ENCODE assay signal across 11 cellular contexts in the genomic region with DNA sequence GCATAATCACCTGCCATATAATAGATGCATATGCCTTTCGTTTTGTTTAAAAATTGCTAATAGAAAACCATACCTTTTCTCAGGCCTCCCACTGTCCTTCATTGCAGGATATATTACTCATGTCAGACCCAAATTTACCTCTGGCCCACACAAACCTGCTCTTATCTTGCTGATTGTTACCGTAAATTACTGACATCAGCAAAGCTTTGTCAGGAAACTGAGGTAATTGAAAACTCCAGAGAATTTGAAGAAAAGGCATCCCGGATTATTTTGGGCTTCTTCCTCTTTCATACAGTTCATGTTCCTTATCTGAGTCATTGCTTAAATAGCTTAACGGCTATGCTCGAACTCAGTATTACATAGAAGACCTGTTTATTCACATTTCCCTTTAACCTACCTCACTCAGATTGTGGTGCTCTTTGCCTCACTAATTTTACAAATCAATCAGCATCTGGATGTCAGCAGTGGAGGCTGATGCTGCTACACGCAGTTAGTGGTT.
A peak's percentile ranks its signal among the peaks of the same experiment; 100 is the strongest.
DNase-seq lines count a peak whose midpoint lies in the region; ATAC-seq, FAIRE-seq and TF ChIP-seq lines count a peak whose summit lies in the region.
"Had no signal": no experiment of that assay in that cellular context is flagged by ENCODE, and none has a peak within 500 bp of the region (broad histone marks: within the 10 kb centered on the region; RNA-seq: fewer than 3 reads in every experiment).

No MANE protein-coding gene starts in this region.

- ATAC-seq in GM21515 (IDR thresholded peaks at IDR 0.05; ENCODE audit: unreplicated experiment), result peak; percentile 65
- peak; percentile 50 for ATAC-seq in HG03521 (IDR thresholded peaks at IDR 0.05; ENCODE audit: unreplicated experiment)
- peak; percentile 88 for ATAC-seq in GM12878
- no peak for ATAC-seq in T-cell (replicated peaks in 1 of 4)

- in situ Hi-C loops in GM12878 (cut with MboI) (no loop called here), ACHN (cut with HindIII; ENCODE audit: low pct_ligation_motif_present, low pct_unique_long_range_greater_than_20kb, low sequenced_read_pairs) (no loop called here)

- H3K9me3 ChIP-seq in GM12878 (replicated peaks; ENCODE audit: control insufficient read depth, insufficient read depth, low read length), result no peaks in the 10 kb centered on the region
- no peaks in the 10 kb centered on the region for H3K9me3 ChIP-seq in vagina

- peak; percentile 87 for FAIRE-seq in GM12892 (lab: Jason Lieb, UNC)
- peak; percentile 44 for FAIRE-seq in GM12878 (lab: Jason Lieb, UNC)
- FAIRE-seq: G401.6 had no signal

- no peaks in the 10 kb centered on the region for H4K20me1 ChIP-seq in GM12878 (ENCODE audit: control insufficient read depth, insufficient read depth)

- POLR2A ChIA-PET in GM12878 (lab: Charles Lee), result no interaction called here
- POLR2A ChIA-PET in T-cell (lab: Charles Lee), result no interaction called here

- intact Hi-C loops in GM12878 (cut with micrococcal nuclease; ENCODE audit: unreplicated experiment), result loop anchor here (2.0 kb wide), 1 partner anchor 15 kb away; no protein-coding TSS in a partner anchor
- intact Hi-C loops in vagina (cut with DNase I), result no loop called here

- H3K27ac ChIP-seq in GM12878 (ENCODE audit: control insufficient read depth, insufficient read depth) (no peak overlapping the region), vagina (no peak overlapping the region)

- H3K4me3 ChIP-seq in GM12878, result no peak overlapping the region
- no peak overlapping the region for H3K4me3 ChIP-seq in vagina

- H3K4me2 ChIP-seq in GM12878 (ENCODE audit: control insufficient read depth, insufficient read depth), result 0 out of 2 replicates have a peak overlapping the region, but pooled peaks have one; percentile 34

- no peaks in the 10 kb centered on the region for H3K36me3 Mint-ChIP-seq in T-cell

- H3K4me1 Mint-ChIP-seq in T-cell, result peaks cover 7 to 15% (median 8%) of the 10 kb centered on the region in 3 donors

- H3K4me3 Mint-ChIP-seq in T-cell, result no peak overlapping the region

- no TSS peak for BruUV-seq in GM12878 (replicated peaks; lab: Mats Ljungman, UMichigan)

- H3K4me1 ChIP-seq in GM12878 (ENCODE audit: control insufficient read depth, insufficient read depth, low read length) (peaks cover 5% of the 10 kb centered on the region), vagina (peaks cover 10% of the 10 kb centered on the region)

- no peaks in the 10 kb centered on the region for H3K9me3 Mint-ChIP-seq in T-cell

- no peak for TF ChIP-seq CTCF in GM12878 (IDR thresholded peaks at IDR 0.05 in 2 of 3, conservative IDR thresholded peaks at IDR 0.05 in 1 of 3; ENCODE audit: control insufficient read depth in 2 of 3, extremely low read depth in 1 of 3, insufficient read depth in 1 of 3, low read depth in 3 of 3, low read length in 3 of 3)
- no peak for TF ChIP-seq CTCF in vagina (IDR thresholded peaks at IDR 0.05)

- RAD21 ChIA-PET in GM12878 (lab: Charles Lee; ENCODE audit: unreplicated experiment), result interaction anchor here (0.8 to 7.7 kb wide), 5 partner anchors 9 to 56 kb away, joined by 3 to 35 read pairs (median 6); no protein-coding TSS in a partner anchor

- SMC1A ChIA-PET in GM12878 (lab: Charles Lee; ENCODE audit: uncharacterized antibody, unreplicated experiment), result interaction anchor here (0.5 to 1.9 kb wide), 6 partner anchors 8 to 303 kb away, joined by 3 to 6 read pairs (median 4); no protein-coding TSS in a partner anchor

- 0 out of 4 replicates have a peak, but pooled peaks of 1 of the 2 experiments have one; percentile 30 for TF ChIP-seq EP300 in GM12878 (IDR thresholded peaks at IDR 0.05; ENCODE audit: borderline replicate concordance in 1 of 2, control insufficient read depth in 1 of 2, low read depth in 2 of 2, low read length in 2 of 2)

- H3K27me3 ChIP-seq in GM12878 (replicated peaks in 1 of 2; ENCODE audit: control insufficient read depth in 2 of 2, insufficient read depth in 2 of 2, low read length in 1 of 2) (no peaks in the 10 kb centered on the region), vagina (no peaks in the 10 kb centered on the region)

- TF ChIP-seq RAD21 in GM12878 (IDR thresholded peaks at IDR 0.05; ENCODE audit: insufficient read depth, low read depth, low read length), result 0 out of 2 replicates have a peak, but pooled peaks have one; percentile 25

- no peak overlapping the region for H2AFZ ChIP-seq in GM12878 (ENCODE audit: control insufficient read depth, low read depth, low read length)

- TF ChIP-seq POLR2A in GM12892 (IDR thresholded peaks at IDR 0.05; ENCODE audit: low read depth, low read length), result no peak
- TF ChIP-seq POLR2A in GM12878 (IDR thresholded peaks at IDR 0.05; ENCODE audit: low read depth, low read length), result no peak
- TF ChIP-seq POLR2A in vagina (IDR thresholded peaks at IDR 0.05), result no peak

- H3K27me3 Mint-ChIP-seq in T-cell, result peaks cover 8 to 13% of the 10 kb centered on the region in 2 donors

- DNase-seq in GM12892 (ENCODE audit: insufficient read length) (no peak), GM12878 (ENCODE audit: low read depth, low spot score) (peak; percentile 43), ACHN (no peak), COR-L47 (lab: John Stamatoyannopoulos, UW) (no peak), T-cell (no peak), vagina (ENCODE audit: extremely low spot score in 2 of 2) (no peak)
- DNase-seq: foreskin melanocyte, NCI-H446 had no signal

- H3K79me2 ChIP-seq in GM12878 (ENCODE audit: control insufficient read depth, insufficient read depth, low read length), result no peaks in the 10 kb centered on the region

- H3K36me3 ChIP-seq in GM12878 (ENCODE audit: control insufficient read depth in 2 of 2, insufficient read depth in 2 of 2, low read length in 1 of 2), result no peaks in the 10 kb centered on the region
- no peaks in the 10 kb centered on the region for H3K36me3 ChIP-seq in vagina

- H3K27ac Mint-ChIP-seq in T-cell, result no peak overlapping the region

- CTCF ChIA-PET in GM12878 (lab: Yijun Ruan, JAX) (interaction anchor here (1.0 kb wide), 1 partner anchor 20 kb away, joined by 3 read pairs; no protein-coding TSS in a partner anchor), T-cell (lab: Charles Lee) (no interaction called here)

- 46% methylated on average over 6 of the region's 6 CpGs for WGBS in GM12878 (ENCODE audit: insufficient coverage, insufficient replicate concordance, low lambda C conversion rate, missing lambda C conversion rate)

- no peak overlapping the region for H3K9ac ChIP-seq in GM12878 (ENCODE audit: control insufficient read depth, insufficient read depth, low read length)

TF ChIP-seq in GM12878, 131 proteins besides CTCF, POLR2A, EP300 and RAD21 (continues in another document):
- no peak for TF ChIP-seq KAT2A (conservative IDR thresholded peaks at IDR 0.05; ENCODE audit: control insufficient read depth, low read depth, low read length)
- no peak for TF ChIP-seq SREBF1 (IDR thresholded peaks at IDR 0.05; ENCODE audit: low read length)
- TF ChIP-seq SPI1 (IDR thresholded peaks at IDR 0.05; ENCODE audit: borderline replicate concordance, insufficient read depth, low read depth, low read length), result peak; percentile 29; the same call in 1 of the 2 replicates
- TF ChIP-seq, protein P1, sequence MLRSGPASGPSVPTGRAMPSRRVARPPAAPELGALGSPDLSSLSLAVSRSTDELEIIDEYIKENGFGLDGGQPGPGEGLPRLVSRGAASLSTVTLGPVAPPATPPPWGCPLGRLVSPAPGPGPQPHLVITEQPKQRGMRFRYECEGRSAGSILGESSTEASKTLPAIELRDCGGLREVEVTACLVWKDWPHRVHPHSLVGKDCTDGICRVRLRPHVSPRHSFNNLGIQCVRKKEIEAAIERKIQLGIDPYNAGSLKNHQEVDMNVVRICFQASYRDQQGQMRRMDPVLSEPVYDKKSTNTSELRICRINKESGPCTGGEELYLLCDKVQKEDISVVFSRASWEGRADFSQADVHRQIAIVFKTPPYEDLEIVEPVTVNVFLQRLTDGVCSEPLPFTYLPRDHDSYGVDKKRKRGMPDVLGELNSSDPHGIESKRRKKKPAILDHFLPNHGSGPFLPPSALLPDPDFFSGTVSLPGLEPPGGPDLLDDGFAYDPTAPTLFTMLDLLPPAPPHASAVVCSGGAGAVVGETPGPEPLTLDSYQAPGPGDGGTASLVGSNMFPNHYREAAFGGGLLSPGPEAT (IDR thresholded peaks at IDR 0.05; ENCODE audit: low read depth), result peak; percentile 50; the same call in 1 of the 2 replicates
- TF ChIP-seq EED (IDR thresholded peaks at IDR 0.05; ENCODE audit: low read depth), result peak; percentile 92
- no peak for TF ChIP-seq ASH2L (IDR thresholded peaks at IDR 0.05; ENCODE audit: borderline replicate concordance, low read depth)
- TF ChIP-seq, protein P2, sequence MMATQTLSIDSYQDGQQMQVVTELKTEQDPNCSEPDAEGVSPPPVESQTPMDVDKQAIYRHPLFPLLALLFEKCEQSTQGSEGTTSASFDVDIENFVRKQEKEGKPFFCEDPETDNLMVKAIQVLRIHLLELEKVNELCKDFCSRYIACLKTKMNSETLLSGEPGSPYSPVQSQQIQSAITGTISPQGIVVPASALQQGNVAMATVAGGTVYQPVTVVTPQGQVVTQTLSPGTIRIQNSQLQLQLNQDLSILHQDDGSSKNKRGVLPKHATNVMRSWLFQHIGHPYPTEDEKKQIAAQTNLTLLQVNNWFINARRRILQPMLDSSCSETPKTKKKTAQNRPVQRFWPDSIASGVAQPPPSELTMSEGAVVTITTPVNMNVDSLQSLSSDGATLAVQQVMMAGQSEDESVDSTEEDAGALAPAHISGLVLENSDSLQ (IDR thresholded peaks at IDR 0.05), result 0 out of 2 replicates have a peak, but pooled peaks have one; percentile 16
- TF ChIP-seq RUNX3 (IDR thresholded peaks at IDR 0.05; ENCODE audit: low read length), result peak; percentile 75

Comparison
In these comparisons a context has a peak if more than half of its experiments do, and no peak if none do; other contexts are left out.
1. ATAC-seq: peak in GM21515 (single experiment), HG03521 (single experiment) and GM12878 (single experiment); none in T-cell (0 of 4).